ENCODE assay signal across 22 cellular contexts in the genomic region with DNA sequence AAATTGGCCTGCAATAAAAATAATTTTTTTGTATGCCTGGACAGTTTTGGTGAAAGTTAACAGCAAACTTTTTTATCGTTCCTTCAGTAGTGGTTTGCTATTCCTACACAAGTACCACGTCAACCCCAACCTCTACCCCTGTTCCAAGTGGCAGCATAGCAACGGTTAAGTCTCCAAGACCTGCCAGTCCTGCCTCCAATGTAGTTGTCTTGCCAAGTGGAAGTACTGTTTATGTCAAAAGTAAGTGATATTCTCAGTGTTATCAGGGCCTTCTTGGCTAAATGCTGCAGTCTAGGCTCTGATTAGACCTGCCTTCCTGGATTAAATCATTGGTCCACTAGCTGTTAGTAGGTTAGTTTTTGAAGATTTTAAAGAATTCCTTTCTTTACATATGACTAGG.
"Had no signal": no experiment of that assay in that cellular context is flagged by ENCODE, and none has a peak within 500 bp of the region (broad histone marks: within the 10 kb centered on the region; RNA-seq: fewer than 3 reads in every experiment).

No MANE protein-coding gene starts in this region.

- H3K4me1 ChIP-seq: adrenal gland, colonic mucosa, gastrocnemius medialis, right lobe of liver had no signal

- H3K27ac Mint-ChIP-seq: activated CD8-positive, alpha-beta memory T cell treated with anti-CD3 and anti-CD28 coated beads, Interleukin-2, amount 10 ng/mL, durations not matched to agents 7 days and 5 days; activated CD8-positive, alpha-beta T cell treated with anti-CD3 and anti-CD28 coated beads, Interleukin-2, amount 10 ng/mL, durations not matched to agents 7 days and 5 days; activated naive CD8-positive, alpha-beta T cell treated with anti-CD3 and anti-CD28 coated beads for 36 hours; activated T-cell treated with anti-CD3 and anti-CD28 coated beads, Interleukin-2, amount 50 U/mL, for 72 hours; naive thymus-derived CD4-positive, alpha-beta T cell had no signal

- H3K36me3 ChIP-seq: colonic mucosa had no signal

- ATAC-seq: activated CD8-positive, alpha-beta memory T cell treated with anti-CD3 and anti-CD28 coated beads, Interleukin-2, amount 10 ng/mL, durations not matched to agents 7 days and 5 days; activated CD8-positive, alpha-beta T cell treated with anti-CD3 and anti-CD28 coated beads, Interleukin-2, amount 10 ng/mL, durations not matched to agents 7 days and 5 days; activated T-cell treated with anti-CD3 and anti-CD28 coated beads, Interleukin-2, amount 50 U/mL, for 72 hours; gastrocnemius medialis; naive thymus-derived CD4-positive, alpha-beta T cell; right lobe of liver had no signal

- H3K27me3 Mint-ChIP-seq: activated CD8-positive, alpha-beta memory T cell treated with anti-CD3 and anti-CD28 coated beads, Interleukin-2, amount 10 ng/mL, durations not matched to agents 7 days and 5 days; activated naive CD8-positive, alpha-beta T cell treated with anti-CD3 and anti-CD28 coated beads for 36 hours; naive thymus-derived CD4-positive, alpha-beta T cell had no signal

- H3K4me3 ChIP-seq: adrenal gland, colonic mucosa, gastrocnemius medialis, hepatocyte, neural progenitor cell, right lobe of liver, tibial nerve had no signal

- H3K27ac ChIP-seq: adrenal gland, colonic mucosa, gastrocnemius medialis, hepatocyte, neural progenitor cell, right lobe of liver, tibial nerve had no signal

- H3K9me3 ChIP-seq: adrenal gland, colonic mucosa, gastrocnemius medialis, right lobe of liver, tibial nerve had no signal

- DNase-seq: activated CD4-positive, alpha-beta T cell treated with anti-CD3 and anti-CD28 coated beads for 1 hour; activated CD8-positive, alpha-beta memory T cell treated with anti-CD3 and anti-CD28 coated beads, Interleukin-2, amount 10 ng/mL, durations not matched to agents 7 days and 5 days; activated CD8-positive, alpha-beta T cell treated with anti-CD3 and anti-CD28 coated beads, Interleukin-2, amount 10 ng/mL, durations not matched to agents 7 days and 5 days; activated naive CD4-positive, alpha-beta T cell; activated naive CD8-positive, alpha-beta T cell treated with anti-CD3 and anti-CD28 coated beads for 36 hours; activated T-cell treated with anti-CD3 and anti-CD28 coated beads for 4 hours; activated T-cell treated with anti-CD3 and anti-CD28 coated beads, Interleukin-2, amount 50 U/mL, for 72 hours; adrenal gland; aorta; colonic mucosa; effector CD8-positive, alpha-beta T cell; gastrocnemius medialis; glutamatergic neuron; midbrain; naive thymus-derived CD4-positive, alpha-beta T cell; posterior cingulate gyrus; right lobe of liver; stimulated activated CD4-positive, alpha-beta T cell treated with anti-CD3 and anti-CD28 coated beads, Interleukin-2, amount 100 ng/mL, for 48 hours; stimulated activated naive CD4-positive, alpha-beta T cell treated with Interleukin-2 at 50 U/mL for 16 hours had no signal

- H3K9me3 Mint-ChIP-seq: activated naive CD8-positive, alpha-beta T cell treated with anti-CD3 and anti-CD28 coated beads for 36 hours; activated T-cell treated with anti-CD3 and anti-CD28 coated beads, Interleukin-2, amount 50 U/mL, for 72 hours; neural progenitor cell had no signal

- H3K27me3 ChIP-seq: adrenal gland, colonic mucosa, gastrocnemius medialis, hepatocyte, neural progenitor cell, right lobe of liver, tibial nerve had no signal

- H2AFZ ChIP-seq: hepatocyte, neural progenitor cell had no signal

- H3K4me3 Mint-ChIP-seq: activated CD8-positive, alpha-beta memory T cell treated with anti-CD3 and anti-CD28 coated beads, Interleukin-2, amount 10 ng/mL, durations not matched to agents 7 days and 5 days; activated CD8-positive, alpha-beta T cell treated with anti-CD3 and anti-CD28 coated beads, Interleukin-2, amount 10 ng/mL, durations not matched to agents 7 days and 5 days; activated naive CD8-positive, alpha-beta T cell treated with anti-CD3 and anti-CD28 coated beads for 36 hours; activated T-cell treated with anti-CD3 and anti-CD28 coated beads, Interleukin-2, amount 50 U/mL, for 72 hours; naive thymus-derived CD4-positive, alpha-beta T cell; neural progenitor cell had no signal

- H3K4me2 ChIP-seq: hepatocyte, neural progenitor cell had no signal

- H3K9ac ChIP-seq: neural progenitor cell had no signal
